ENCODE assay signal across 9 cellular contexts in the genomic region with DNA sequence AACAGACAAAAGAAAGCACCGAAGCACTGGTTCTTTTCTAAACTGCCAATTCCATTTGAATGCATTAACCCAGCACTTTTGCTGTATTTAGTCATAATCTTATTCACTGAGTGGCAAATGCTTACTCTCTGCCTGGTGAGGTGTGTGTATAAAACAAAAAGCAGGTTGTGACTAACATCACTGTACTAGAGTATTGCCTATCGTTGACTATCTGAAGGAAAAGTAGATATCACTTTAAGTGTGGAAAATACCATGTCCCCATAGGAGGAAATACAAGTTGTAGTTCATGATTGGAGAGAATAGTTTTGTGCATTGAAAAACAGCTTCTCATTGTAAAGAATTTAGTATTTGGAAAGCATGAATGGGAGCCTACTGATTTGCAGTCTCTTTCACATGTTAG. TPM values are rescaled to one million over a fixed set of nuclear protein-coding genes. Genes with fewer than 3 reads are reported as not detected.
DNase-seq lines count a peak whose midpoint lies in the region; ATAC-seq, FAIRE-seq and TF ChIP-seq lines count a peak whose summit lies in the region.
"Had no signal": no experiment of that assay in that cellular context is flagged by ENCODE, and none has a peak within 500 bp of the region (broad histone marks: within the 10 kb centered on the region; RNA-seq: fewer than 3 reads in every experiment).

No MANE protein-coding gene starts in this region.

- H3K27ac ChIP-seq in AG04450 (ENCODE audit: low read depth, low read length) (no peak overlapping the region), osteoblast (ENCODE audit: low read depth, low read length) (peak overlapping the region; percentile 86)

- no peaks in the 10 kb centered on the region for H3K9me3 ChIP-seq in AG04450 (ENCODE audit: control insufficient read depth, insufficient read depth, low read length)
- H3K9me3 ChIP-seq in osteoblast (ENCODE audit: low read depth, low read length), result no peaks in the 10 kb centered on the region

- POLR2A ChIA-PET in AG04450 (lab: Yijun Ruan, JAX), result no interaction called here

- H3K4me2 ChIP-seq in osteoblast (ENCODE audit: insufficient read depth, low read length), result peak overlapping the region; percentile 80

- peaks cover 53% of the 10 kb centered on the region for H3K4me1 ChIP-seq in osteoblast (ENCODE audit: insufficient read depth, low read length)

- TF ChIP-seq CTCF in AG04450 (IDR thresholded peaks at IDR 0.05; ENCODE audit: low read depth, low read length) (no peak), epithelial cell of esophagus (IDR thresholded peaks at IDR 0.05; ENCODE audit: insufficient read depth, low read depth, low read length, missing control alignments) (no peak), osteoblast (IDR thresholded peaks at IDR 0.05; ENCODE audit: extremely low read depth, low read depth, low read length) (no peak)

- H2AFZ ChIP-seq in osteoblast (ENCODE audit: low read length), result no peak overlapping the region

- peaks cover 34% of the 10 kb centered on the region for H3K36me3 ChIP-seq in osteoblast (ENCODE audit: insufficient read depth, low read length)

- DNase-seq in AG04450 (ENCODE audit: low read depth, low spot score) (no peak), RCC 7860 (ENCODE audit: low spot score) (peak; percentile 43), epithelial cell of esophagus (ENCODE audit: low read depth) (peak; percentile 68), osteoblast (ENCODE audit: insufficient read length, low spot score, missing footprints) (peak; percentile 60), NCI-H1105 treated with DMSO at 0.1 percent for 48 hours (lab: John Stamatoyannopoulos, UW) (no peak)
- DNase-seq in activated CD4-positive, alpha-beta T cell treated with anti-CD3 and anti-CD28 coated beads for 1 hour, result no peak
- DNase-seq: cerebellar nuclear complex had no signal

- peak overlapping the region; percentile 11; the same call in 1 of the 2 replicates for H3K4me3 ChIP-seq in AG04450 (ENCODE audit: low read depth, low read length)
- peak overlapping the region; percentile 78 for H3K4me3 ChIP-seq in epithelial cell of esophagus (ENCODE audit: low read length)
- peak overlapping the region; percentile 97 for H3K4me3 ChIP-seq in osteoblast (ENCODE audit: insufficient read depth, low read length)

- FAIRE-seq in RCC 7860 (lab: Jason Lieb, UNC), result peak; percentile 52

- CTCF ChIA-PET in AG04450 (lab: Charles Lee), result no interaction called here

- H3K27me3 ChIP-seq in AG04450 (ENCODE audit: control insufficient read depth, insufficient read depth, low read length) (no peaks in the 10 kb centered on the region), osteoblast (ENCODE audit: insufficient read depth, low read length) (no peaks in the 10 kb centered on the region)

- ATAC-seq in GM18511 (IDR thresholded peaks at IDR 0.05; ENCODE audit: unreplicated experiment) (no peak), HG03045 (IDR thresholded peaks at IDR 0.05; ENCODE audit: unreplicated experiment) (no peak)

- peaks cover 36% of the 10 kb centered on the region for H4K20me1 ChIP-seq in osteoblast (ENCODE audit: insufficient read depth, low read length)

- H3K79me2 ChIP-seq in osteoblast (ENCODE audit: insufficient read depth, low read length), result peaks cover 80% of the 10 kb centered on the region

RNA-seq across cellular contexts. Expression of gene PDLIM5, which starts 2.7 kb away (rescaled TPM):
- polyA plus RNA-seq in AG04450 (2011; rRNA removed), result 79.6 and 81.5 TPM in 2 replicates
- polyA minus RNA-seq in AG04450 (2011; rRNA and poly(A)+ RNA removed), result 154 and 191 TPM in 2 replicates
- total RNA-seq in osteoblast, result 242 and 312 TPM in 2 replicates

Comparison
In these comparisons a context has a peak if more than half of its experiments do, and no peak if none do; other contexts are left out.
1. DNase-seq: peak in RCC 7860 (single experiment), epithelial cell of esophagus (single experiment) and osteoblast (single experiment); none in AG04450 (single experiment), NCI-H1105 treated with DMSO at 0.1 percent for 48 hours (single experiment) and activated CD4-positive, alpha-beta T cell treated with anti-CD3 and anti-CD28 coated beads for 1 hour (single experiment).
2. H3K4me3 ChIP-seq: peak in every context shown above with its lines; median percentile 97 in osteoblast; 78 in epithelial cell of esophagus; 11 in AG04450.